ENCODE assay signal across 24 cellular contexts in genomic region chr3:159451067-159451466, GRCh38.
A peak's percentile ranks its signal among the peaks of the same experiment; 100 is the strongest.
DNase-seq lines count a peak whose midpoint lies in the region; ATAC-seq and TF ChIP-seq lines count a peak whose summit lies in the region.
"Had no signal": no experiment of that assay in that cellular context is flagged by ENCODE, and none has a peak within 500 bp of the region (broad histone marks: within the 10 kb centered on the region; RNA-seq: fewer than 3 reads in every experiment).

No MANE protein-coding gene starts in this region.

- CTCF ChIA-PET in A673 (lab: Charles Lee), result no interaction called here

- no TSS peak for BruUV-seq in A673 (replicated peaks; lab: Mats Ljungman, UMichigan)

- no peak for TF ChIP-seq POLR2A in uterus (IDR thresholded peaks at IDR 0.05)

- H3K36me3 ChIP-seq in uterus (no peaks in the 10 kb centered on the region), A673 (ENCODE audit: insufficient read depth, low read length, poor library complexity, severe bottlenecking) (no peaks in the 10 kb centered on the region)
- H3K36me3 ChIP-seq: BE2C, heart left ventricle, left ventricle myocardium inferior, pancreas, SJSA1 had no signal

- no peak overlapping the region for H3K27ac ChIP-seq in uterus
- no peak overlapping the region for H3K27ac ChIP-seq in A673 (ENCODE audit: low read depth, low read length, poor library complexity, severe bottlenecking)
- H3K27ac ChIP-seq: heart left ventricle, left ventricle myocardium inferior, pancreas, SJSA1 had no signal

- no peak for ATAC-seq in GM21515 (IDR thresholded peaks at IDR 0.05; ENCODE audit: unreplicated experiment)
- ATAC-seq: activated T-cell treated with anti-CD3 and anti-CD28 coated beads, Interleukin-2, amount 50 U/mL, for 4 hours; HCT116; heart left ventricle; K562; pancreas; right cardiac atrium had no signal

- intact Hi-C loops in uterus (cut with DNase I; ENCODE audit: low total_unique reads), result no loop called here
- intact Hi-C loops in A673 (cut with micrococcal nuclease; ENCODE audit: unreplicated experiment), result no loop called here

- H3K4me1 ChIP-seq in uterus (no peaks in the 10 kb centered on the region), A673 (ENCODE audit: insufficient read depth, low read length, poor library complexity, severe bottlenecking) (no peaks in the 10 kb centered on the region)
- H3K4me1 ChIP-seq: BE2C, heart left ventricle, left ventricle myocardium inferior, pancreas had no signal

- H3K9me3 ChIP-seq in uterus (no peaks in the 10 kb centered on the region), A673 (ENCODE audit: low read depth, low read length, poor library complexity, severe bottlenecking) (no peaks in the 10 kb centered on the region)
- H3K9me3 ChIP-seq: BE2C, heart left ventricle, left ventricle myocardium inferior, pancreas, SJSA1 had no signal

- no peak for TF ChIP-seq CTCF in epithelial cell of esophagus (IDR thresholded peaks at IDR 0.05; ENCODE audit: insufficient read depth, low read depth, low read length, missing control alignments)
- TF ChIP-seq CTCF in uterus (IDR thresholded peaks at IDR 0.05), result no peak
- no peak for TF ChIP-seq CTCF in A673 (conservative IDR thresholded peaks at IDR 0.05; ENCODE audit: low read depth, low read length)

- peak; percentile 26 for DNase-seq in COLO829 (ENCODE audit: low spot score)
- peak; percentile 10 for DNase-seq in LHCN-M2 (ENCODE audit: low read depth)
- DNase-seq in NCI-H345 treated with DMSO at 0.1 percent for 48 hours (lab: John Stamatoyannopoulos, UW; ENCODE audit: unreplicated experiment), result peak; percentile 75
- DNase-seq in epithelial cell of esophagus (ENCODE audit: low read depth), result peak; percentile 32
- DNase-seq in uterus, result no peak
- DNase-seq in A673 (ENCODE audit: low spot score), result no peak
- DNase-seq in SIG-M5 treated with dmso at 0.1 percent for 504 hours (lab: John Stamatoyannopoulos, UW; ENCODE audit: unreplicated experiment), result no peak
- DNase-seq: activated naive CD4-positive, alpha-beta T cell treated with anti-CD3 and anti-CD28 coated beads, Interleukin-2, amount 10 ng/mL, durations not matched to agents 7 days and 5 days; activated T-cell treated with anti-CD3 and anti-CD28 coated beads, Interleukin-2, amount 50 U/mL, for 4 hours; amygdala; BE2C; central memory CD4-positive, alpha-beta T cell; dermis blood vessel endothelial cell; GDM1; heart left ventricle; left ventricle myocardium inferior; NCI-H526 treated with DMSO at 0.1 percent for 48 hours; nephron progenitor cell; pancreas; right cardiac atrium had no signal

- POLR2A ChIA-PET in A673 (lab: Charles Lee; ENCODE audit: low non-redundant PET), result no interaction called here

- H3K4me3 ChIP-seq in epithelial cell of esophagus (ENCODE audit: low read length) (no peak overlapping the region), uterus (no peak overlapping the region), A673 (ENCODE audit: low read depth, low read length, poor library complexity, severe bottlenecking) (no peak overlapping the region)
- H3K4me3 ChIP-seq: heart left ventricle, K562, left ventricle myocardium inferior, pancreas, SJSA1 had no signal

- H3K27me3 ChIP-seq in uterus, result no peaks in the 10 kb centered on the region
- no peaks in the 10 kb centered on the region for H3K27me3 ChIP-seq in A673 (replicated peaks; ENCODE audit: insufficient read depth, low read depth, low read length, poor library complexity)
- H3K27me3 ChIP-seq: BE2C, heart left ventricle, pancreas, SJSA1 had no signal

Comparison
In these comparisons a context has a peak if more than half of its experiments do, and no peak if none do; other contexts are left out.
1. DNase-seq: peak in COLO829 (single experiment), LHCN-M2 (single experiment), NCI-H345 treated with DMSO at 0.1 percent for 48 hours (single experiment) and epithelial cell of esophagus (single experiment); none in uterus (0 of 2), A673 (single experiment) and SIG-M5 treated with dmso at 0.1 percent for 504 hours (single experiment).